Comparison of ENCODE assay signal across 22 cellular contexts in the genomic region with DNA sequence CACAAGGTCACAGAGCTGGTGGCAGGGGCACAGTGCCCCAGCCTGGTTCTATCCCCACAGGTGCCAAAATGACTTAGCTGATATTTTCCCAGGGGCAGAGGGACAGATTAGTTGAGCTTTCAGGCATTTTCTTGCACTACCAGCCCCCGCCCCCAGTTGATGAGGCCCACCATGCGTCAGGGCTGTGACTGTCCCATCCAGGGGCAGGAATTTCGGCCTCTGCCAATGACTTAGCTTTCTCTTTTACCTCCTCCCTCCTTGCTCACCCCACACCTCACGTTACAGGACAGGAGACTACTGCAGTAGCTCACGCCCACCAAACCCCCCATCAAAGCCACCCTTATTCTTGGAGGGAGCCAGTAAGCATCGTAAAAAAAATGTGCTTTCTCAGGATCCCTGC. TPM values are rescaled to one million over a fixed set of nuclear protein-coding genes. Genes with fewer than 3 reads are reported as not detected.
"Had no signal": no experiment of that assay in that cellular context is flagged by ENCODE, and none has a peak within 500 bp of the region (broad histone marks: within the 10 kb centered on the region; RNA-seq: fewer than 3 reads in every experiment).

No MANE protein-coding gene starts in this region.

- H3K4me3 Mint-ChIP-seq: activated B cell treated with CpG ODN at 0.5 μM for 24 hours; activated CD4-positive, alpha-beta memory T cell treated with anti-CD3 and anti-CD28 coated beads for 36 hours; activated CD4-positive, alpha-beta T cell treated with anti-CD3 and anti-CD28 coated beads, Interleukin-2, amount 10 ng/mL, durations not matched to agents 7 days and 5 days; activated naive CD4-positive, alpha-beta T cell treated with anti-CD3 and anti-CD28 coated beads, Interleukin-2, amount 10 ng/mL, durations not matched to agents 7 days and 5 days; activated naive CD8-positive, alpha-beta T cell treated with anti-CD3 and anti-CD28 coated beads for 36 hours; activated T-cell treated with anti-CD3 and anti-CD28 coated beads, Interleukin-2, amount 50 U/mL, for 4 hours; activated T-helper 17 cell treated with anti-CD3 and anti-CD28 coated beads, Interleukin-2, amount 50 U/mL, for 72 hours; T-helper 1 cell treated with Interleukin-12 subunit alpha and Interleukin-12 subunit beta and Interleukin-4 antibody, amounts not matched to agents 30 μg/mL and 1 μg/mL, for 36 hours had no signal

- H3K27ac Mint-ChIP-seq: activated B cell treated with CpG ODN at 0.5 μM for 24 hours; activated CD4-positive, alpha-beta memory T cell treated with anti-CD3 and anti-CD28 coated beads for 36 hours; activated CD4-positive, alpha-beta T cell treated with anti-CD3 and anti-CD28 coated beads, Interleukin-2, amount 10 ng/mL, durations not matched to agents 7 days and 5 days; activated naive CD4-positive, alpha-beta T cell treated with anti-CD3 and anti-CD28 coated beads, Interleukin-2, amount 10 ng/mL, durations not matched to agents 7 days and 5 days; activated naive CD8-positive, alpha-beta T cell treated with anti-CD3 and anti-CD28 coated beads for 36 hours; activated T-helper 17 cell treated with anti-CD3 and anti-CD28 coated beads, Interleukin-2, amount 50 U/mL, for 72 hours; T-helper 1 cell treated with Interleukin-12 subunit alpha and Interleukin-12 subunit beta and Interleukin-4 antibody, amounts not matched to agents 30 μg/mL and 1 μg/mL, for 36 hours had no signal

- H3K9me3 Mint-ChIP-seq: activated B cell treated with CpG ODN at 0.5 μM for 24 hours; activated CD4-positive, alpha-beta memory T cell treated with anti-CD3 and anti-CD28 coated beads for 36 hours; activated CD4-positive, alpha-beta T cell treated with anti-CD3 and anti-CD28 coated beads, Interleukin-2, amount 10 ng/mL, durations not matched to agents 7 days and 5 days; activated naive CD4-positive, alpha-beta T cell treated with anti-CD3 and anti-CD28 coated beads, Interleukin-2, amount 10 ng/mL, durations not matched to agents 7 days and 5 days; activated naive CD8-positive, alpha-beta T cell treated with anti-CD3 and anti-CD28 coated beads for 36 hours; activated T-cell treated with anti-CD3 and anti-CD28 coated beads, Interleukin-2, amount 50 U/mL, for 4 hours; activated T-helper 17 cell treated with anti-CD3 and anti-CD28 coated beads, Interleukin-2, amount 50 U/mL, for 72 hours; T-helper 1 cell treated with Interleukin-12 subunit alpha and Interleukin-12 subunit beta and Interleukin-4 antibody, amounts not matched to agents 30 μg/mL and 1 μg/mL, for 36 hours had no signal

- ATAC-seq: activated T-cell treated with anti-CD3 and anti-CD28 coated beads, Interleukin-2, amount 50 U/mL, for 4 hours; activated T-helper 17 cell treated with anti-CD3 and anti-CD28 coated beads, Interleukin-2, amount 50 U/mL, for 72 hours had no signal

- H3K27me3 Mint-ChIP-seq: activated B cell treated with CpG ODN at 0.5 μM for 24 hours; activated CD4-positive, alpha-beta memory T cell treated with anti-CD3 and anti-CD28 coated beads for 36 hours had no signal

- H3K27ac ChIP-seq: Peyer's patch, RWPE1 had no signal

- H3K4me1 Mint-ChIP-seq: activated B cell treated with CpG ODN at 0.5 μM for 24 hours; activated CD4-positive, alpha-beta T cell treated with anti-CD3 and anti-CD28 coated beads, Interleukin-2, amount 10 ng/mL, durations not matched to agents 7 days and 5 days; activated naive CD4-positive, alpha-beta T cell treated with anti-CD3 and anti-CD28 coated beads, Interleukin-2, amount 10 ng/mL, durations not matched to agents 7 days and 5 days; activated naive CD8-positive, alpha-beta T cell treated with anti-CD3 and anti-CD28 coated beads for 36 hours; activated T-helper 17 cell treated with anti-CD3 and anti-CD28 coated beads, Interleukin-2, amount 50 U/mL, for 72 hours had no signal

- DNase-seq: activated B cell treated with CpG ODN at 0.5 μM for 24 hours; activated CD4-positive, alpha-beta memory T cell treated with anti-CD3 and anti-CD28 coated beads for 36 hours; activated CD4-positive, alpha-beta T cell treated with anti-CD3 and anti-CD28 coated beads for 1 hour; activated CD4-positive, alpha-beta T cell treated with anti-CD3 and anti-CD28 coated beads, Interleukin-2, amount 10 ng/mL, durations not matched to agents 7 days and 5 days; activated CD8-positive, alpha-beta memory T cell treated with anti-CD3 and anti-CD28 coated beads for 24 hours; activated gamma-delta T cell treated with Interleukin-2 at 50 U/mL for 16 hours; activated naive CD4-positive, alpha-beta T cell treated with anti-CD3 and anti-CD28 coated beads, Interleukin-2, amount 10 ng/mL, durations not matched to agents 7 days and 5 days; activated naive CD8-positive, alpha-beta T cell treated with anti-CD3 and anti-CD28 coated beads for 36 hours; activated T-cell treated with anti-CD3 and anti-CD28 coated beads, Interleukin-2, amount 50 U/mL, for 4 hours; cerebellar nuclear complex; Kasumi-1; NCI-H1048; NCI-H1417; NCI-H1930; NCI-H2171; NCI-H2227 treated with DMSO at 0.1 percent for 48 hours; NCI-H526 treated with DMSO at 0.1 percent for 48 hours; Peyer's patch; Right ventricle myocardium superior had no signal

- H3K36me3 ChIP-seq: Peyer's patch had no signal

- H3K9me3 ChIP-seq: Peyer's patch had no signal

- H3K27me3 ChIP-seq: Peyer's patch had no signal

- H3K4me3 ChIP-seq: Peyer's patch had no signal

- H3K36me3 Mint-ChIP-seq: activated CD4-positive, alpha-beta memory T cell treated with anti-CD3 and anti-CD28 coated beads for 36 hours; activated naive CD4-positive, alpha-beta T cell treated with anti-CD3 and anti-CD28 coated beads, Interleukin-2, amount 10 ng/mL, durations not matched to agents 7 days and 5 days; activated naive CD8-positive, alpha-beta T cell treated with anti-CD3 and anti-CD28 coated beads for 36 hours had no signal

RNA-seq across cellular contexts. Expression of gene MRO, which starts 31.5 kb away (rescaled TPM):
- total RNA-seq: activated B cell treated with CpG ODN at 0.5 μM for 24 hours; activated CD4-positive, alpha-beta memory T cell treated with anti-CD3 and anti-CD28 coated beads for 36 hours; activated CD4-positive, alpha-beta T cell treated with anti-CD3 and anti-CD28 coated beads, Interleukin-2, amount 10 ng/mL, durations not matched to agents 7 days and 5 days; activated naive CD8-positive, alpha-beta T cell treated with anti-CD3 and anti-CD28 coated beads for 36 hours; activated T-cell treated with anti-CD3 and anti-CD28 coated beads, Interleukin-2, amount 50 U/mL, for 4 hours; activated T-helper 17 cell treated with anti-CD3 and anti-CD28 coated beads, Interleukin-2, amount 50 U/mL, for 72 hours had no signal
